2 cellular contexts compared by ENCODE assay signal in genomic region chr10:22334414-22335203, GRCh38.
TF ChIP-seq lines count a peak whose summit lies in the region.

No MANE protein-coding gene starts in this region.

TF ChIP-seq in IMR-90, 13 proteins besides CTCF, POLR2A, EP300 and RAD21:
- no peak for TF ChIP-seq FOS (IDR thresholded peaks at IDR 0.05; ENCODE audit: low read depth, low read length)
- no peak for TF ChIP-seq MAZ (IDR thresholded peaks at IDR 0.05; ENCODE audit: borderline replicate concordance, low read depth, low read length)
- TF ChIP-seq MAFK (IDR thresholded peaks at IDR 0.05; ENCODE audit: low read depth, low read length), result no peak
- TF ChIP-seq SMC3 (IDR thresholded peaks at IDR 0.05; ENCODE audit: low read depth, low read length), result no peak
- TF ChIP-seq NFE2L2 (IDR thresholded peaks at IDR 0.05; ENCODE audit: low read depth, low read length), result no peak
- no peak for TF ChIP-seq CHD1 (IDR thresholded peaks at IDR 0.05; ENCODE audit: low read depth, low read length)
- TF ChIP-seq USF2 (IDR thresholded peaks at IDR 0.05; ENCODE audit: low read depth, low read length), result no peak
- TF ChIP-seq CEBPB (IDR thresholded peaks at IDR 0.05; ENCODE audit: low read depth, low read length), result no peak
- TF ChIP-seq MXI1 (IDR thresholded peaks at IDR 0.05; ENCODE audit: borderline replicate concordance, low read depth, low read length), result no peak
- TF ChIP-seq ELK1 (IDR thresholded peaks at IDR 0.05; ENCODE audit: borderline replicate concordance, low read depth, low read length), result no peak
- no peak for TF ChIP-seq RFX5 (IDR thresholded peaks at IDR 0.05; ENCODE audit: low read depth, low read length)
- TF ChIP-seq BHLHE40 (IDR thresholded peaks at IDR 0.05; ENCODE audit: low read depth, low read length), result no peak
- TF ChIP-seq RCOR1 (IDR thresholded peaks at IDR 0.05; ENCODE audit: insufficient replicate concordance, low read length), result no peak

TF ChIP-seq in HepG2, 621 proteins besides CTCF, POLR2A, EP300 and RAD21:
- TF ChIP-seq RBFOX2 (IDR thresholded peaks at IDR 0.05; ENCODE audit: low read depth, low read length) (no peak), ZNF281 (CRISPR knock-in tag; IDR thresholded peaks at IDR 0.05; ENCODE audit: borderline replicate concordance) (no peak), SP5 (CRISPR knock-in tag; IDR thresholded peaks at IDR 0.05; ENCODE audit: borderline replicate concordance, low read depth) (no peak), ZNF253 (CRISPR knock-in tag; IDR thresholded peaks at IDR 0.05; ENCODE audit: borderline replicate concordance) (no peak), ZNF737 (CRISPR knock-in tag; IDR thresholded peaks at IDR 0.05; ENCODE audit: borderline replicate concordance) (no peak), AFF4 (CRISPR knock-in tag; IDR thresholded peaks at IDR 0.05) (no peak), GFI1 (CRISPR knock-in tag; IDR thresholded peaks at IDR 0.05; ENCODE audit: borderline replicate concordance) (no peak), HMG20B (CRISPR knock-in tag; conservative IDR thresholded peaks at IDR 0.05) (no peak), HMGXB3 (CRISPR knock-in tag; IDR thresholded peaks at IDR 0.05; ENCODE audit: borderline replicate concordance) (no peak), NONO (IDR thresholded peaks at IDR 0.05) (no peak), NONO (CRISPR knock-in tag; conservative IDR thresholded peaks at IDR 0.05) (no peak), THAP9 (CRISPR knock-in tag; IDR thresholded peaks at IDR 0.05; ENCODE audit: borderline replicate concordance) (no peak), IKZF1 (IDR thresholded peaks at IDR 0.05) (no peak), ATAD3A (CRISPR knock-in tag; IDR thresholded peaks at IDR 0.05) (no peak), ARNTL (CRISPR knock-in tag; IDR thresholded peaks at IDR 0.05) (no peak)
